13 cellular contexts compared by ENCODE assay signal in genomic region chr20:3277686-3278465, GRCh38. TPM values are rescaled to one million over a fixed set of nuclear protein-coding genes. Genes with fewer than 3 reads are reported as not detected.
A peak's percentile ranks its signal among the peaks of the same experiment; 100 is the strongest.
DNase-seq lines count a peak whose midpoint lies in the region; ATAC-seq and TF ChIP-seq lines count a peak whose summit lies in the region.
"Had no signal": no experiment of that assay in that cellular context is flagged by ENCODE, and none has a peak within 500 bp of the region (broad histone marks: within the 10 kb centered on the region; RNA-seq: fewer than 3 reads in every experiment).

No MANE protein-coding gene starts in this region.

- H3K4me1 Mint-ChIP-seq in GM23338 (peaks cover 7% of the 10 kb centered on the region), brain (peaks cover 17% of the 10 kb centered on the region), endothelial cell (ENCODE audit: unreplicated experiment) (no peaks in the 10 kb centered on the region), progenitor cell of endocrine pancreas (ENCODE audit: low read depth) (no peaks in the 10 kb centered on the region)
- H3K4me1 Mint-ChIP-seq: B cell; CD4-positive, alpha-beta memory T cell had no signal

- no peak overlapping the region for H3K4me3 Mint-ChIP-seq in GM23338
- H3K4me3 Mint-ChIP-seq in brain = no peak overlapping the region
- peak overlapping the region; percentile 32 for H3K4me3 Mint-ChIP-seq in endothelial cell (ENCODE audit: unreplicated experiment)
- no peak overlapping the region for H3K4me3 Mint-ChIP-seq in progenitor cell of endocrine pancreas (ENCODE audit: low read depth)
- H3K4me3 Mint-ChIP-seq: B cell; CD4-positive, alpha-beta memory T cell; HFFc6 had no signal

- peak; percentile 22; the same call in 2 of the 3 replicates for ATAC-seq in GM23338
- ATAC-seq in GM21576 (IDR thresholded peaks at IDR 0.05; ENCODE audit: unreplicated experiment) = no peak
- no peak for ATAC-seq in GM18520 (IDR thresholded peaks at IDR 0.05; ENCODE audit: unreplicated experiment)

- H3K79me2 ChIP-seq in GM23338 (replicated peaks; ENCODE audit: insufficient read depth) = no peaks in the 10 kb centered on the region

- TF ChIP-seq CTCF in GM23338 (conservative IDR thresholded peaks at IDR 0.05; ENCODE audit: low read depth in 2 of 2) (no peak), brain (conservative IDR thresholded peaks at IDR 0.05) (no peak), endothelial cell (IDR thresholded peaks at IDR 0.05; ENCODE audit: unreplicated experiment) (no peak), progenitor cell of endocrine pancreas (IDR thresholded peaks at IDR 0.05; ENCODE audit: unreplicated experiment) (no peak)

- no peaks in the 10 kb centered on the region for H3K27me3 ChIP-seq in GM23338 (ENCODE audit: insufficient read depth)

- no peak overlapping the region for H3K27ac ChIP-seq in GM23338 (ENCODE audit: low read depth)

- H3K9me2 ChIP-seq in GM23338 (ENCODE audit: insufficient read depth) = no peaks in the 10 kb centered on the region

- H3K9me3 Mint-ChIP-seq in GM23338 = no peaks in the 10 kb centered on the region
- no peaks in the 10 kb centered on the region for H3K9me3 Mint-ChIP-seq in brain
- H3K9me3 Mint-ChIP-seq in endothelial cell (ENCODE audit: unreplicated experiment) = no peaks in the 10 kb centered on the region
- H3K9me3 Mint-ChIP-seq in progenitor cell of endocrine pancreas (ENCODE audit: low read depth) = no peaks in the 10 kb centered on the region
- H3K9me3 Mint-ChIP-seq: HFFc6 had no signal

- no peaks in the 10 kb centered on the region for H3F3A ChIP-seq in GM23338 (replicated peaks; ENCODE audit: low read depth)

- peaks cover 5% of the 10 kb centered on the region for H3K27me3 Mint-ChIP-seq in GM23338 (ENCODE audit: insufficient read depth, low read depth, poor library complexity)
- H3K27me3 Mint-ChIP-seq in brain = no peaks in the 10 kb centered on the region
- peaks cover 3% of the 10 kb centered on the region for H3K27me3 Mint-ChIP-seq in endothelial cell (ENCODE audit: unreplicated experiment)
- H3K27me3 Mint-ChIP-seq in progenitor cell of endocrine pancreas = no peaks in the 10 kb centered on the region
- H3K27me3 Mint-ChIP-seq: B cell; CD4-positive, alpha-beta memory T cell had no signal

- DNase-seq in GM23338 (ENCODE audit: low spot score) = peak; percentile 36
- no peak for DNase-seq in endothelial cell (ENCODE audit: low spot score)
- no peak for DNase-seq in progenitor cell of endocrine pancreas (ENCODE audit: low spot score, unreplicated experiment)
- DNase-seq in NCI-H1417 (lab: John Stamatoyannopoulos, UW) = no peak
- DNase-seq: C1 segment of cervical spinal cord; CD4-positive, alpha-beta memory T cell; DMS79; HCEC 1CT; HFFc6 had no signal

- no peaks in the 10 kb centered on the region for H3K4me1 ChIP-seq in GM23338 (ENCODE audit: insufficient read depth)

- H3K4me2 ChIP-seq in GM23338 = no peak overlapping the region

- no peaks in the 10 kb centered on the region; the same call in 1 of the 2 replicates for H4K20me1 ChIP-seq in GM23338 (replicated peaks; ENCODE audit: insufficient read depth)

- no peak overlapping the region for H3K4me3 ChIP-seq in GM23338

- H3K27ac Mint-ChIP-seq in GM23338 (no peak overlapping the region), brain (peak overlapping the region in 3 of 5 experiments; percentile 37 to 59 (median 46)), endothelial cell (ENCODE audit: unreplicated experiment) (no peak overlapping the region), progenitor cell of endocrine pancreas (peak overlapping the region; percentile 50)
- H3K27ac Mint-ChIP-seq: B cell, HFFc6 had no signal

- no peaks in the 10 kb centered on the region for H3K36me3 ChIP-seq in GM23338 (ENCODE audit: insufficient read depth)

- no peak overlapping the region for H2AFZ ChIP-seq in GM23338

- H3K36me3 Mint-ChIP-seq in GM23338 (ENCODE audit: low read depth) (no peaks in the 10 kb centered on the region), brain (peaks cover 79% of the 10 kb centered on the region), endothelial cell (ENCODE audit: low read depth, unreplicated experiment) (peaks cover 56% of the 10 kb centered on the region), progenitor cell of endocrine pancreas (ENCODE audit: insufficient read depth) (peaks cover 28% of the 10 kb centered on the region)

TF ChIP-seq in GM23338, 12 proteins besides CTCF, POLR2A, EP300 and RAD21:
- TF ChIP-seq ZNF331 (CRISPR knock-in tag; IDR thresholded peaks at IDR 0.05; ENCODE audit: low read depth) (no peak), ZNF462 (CRISPR knock-in tag; IDR thresholded peaks at IDR 0.05) (no peak)

RNA-seq across cellular contexts. Expression of gene SLC4A11, which starts 38.9 kb away (rescaled TPM):
- total RNA-seq in GM23338 (2014; rRNA removed; shearing (Covaris generic)) = 12.1 and 17.1 TPM in 2 replicates
- polyA plus RNA-seq in GM23338 (2016; fragmentation: Nextera tagmentation; extraction: Ambion mirVana) (10.8 and 14.8 TPM in 2 replicates), brain (ENCODE audit: insufficient read depth, low read depth, low replicate concordance) (9.7 TPM)
- total RNA-seq in endothelial cell (ENCODE audit: unreplicated experiment) (30.6 TPM), progenitor cell of endocrine pancreas (1.9 and 2.0 TPM in 2 replicates)

Comparison
In these comparisons a context has a peak if more than half of its experiments do, and no peak if none do; other contexts are left out.
1. H3K27ac Mint-ChIP-seq: peak in brain (3 of 5) and progenitor cell of endocrine pancreas (single experiment); none in GM23338 (single experiment) and endothelial cell (single experiment).